ENCODE assay signal across 12 cellular contexts in the genomic region with DNA sequence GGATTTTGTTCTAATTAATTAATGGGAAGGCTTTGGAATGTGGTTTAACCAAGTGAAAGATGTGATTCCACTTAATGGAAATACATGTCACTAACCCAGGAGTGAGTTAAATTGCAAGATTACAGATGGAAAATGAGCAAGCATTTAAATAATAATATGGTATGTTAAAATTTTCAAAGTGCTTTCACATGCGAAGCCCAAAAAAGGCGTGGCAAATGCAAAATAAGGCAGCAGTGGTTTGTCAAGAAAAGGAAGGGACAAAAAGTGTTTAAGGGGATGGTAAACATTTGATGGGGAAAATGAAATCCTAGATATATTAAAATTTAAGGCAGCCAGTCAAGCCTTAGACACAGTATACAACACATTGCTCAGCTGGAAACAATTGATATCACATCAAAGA. TPM values are rescaled to one million over a fixed set of nuclear protein-coding genes. Genes with fewer than 3 reads are reported as not detected.
A peak's percentile ranks its signal among the peaks of the same experiment; 100 is the strongest.
DNase-seq lines count a peak whose midpoint lies in the region; ATAC-seq and TF ChIP-seq lines count a peak whose summit lies in the region.
"Had no signal": no experiment of that assay in that cellular context is flagged by ENCODE, and none has a peak within 500 bp of the region (broad histone marks: within the 10 kb centered on the region; RNA-seq: fewer than 3 reads in every experiment).

No MANE protein-coding gene starts in this region.

- peak overlapping the region; percentile 83 for H3K9ac ChIP-seq in SK-N-MC (ENCODE audit: insufficient read length)

- H3K36me3 ChIP-seq in SK-N-MC (ENCODE audit: insufficient read depth, low read length): peaks cover 63% of the 10 kb centered on the region

- no peak for ATAC-seq in stimulated activated naive CD8-positive, alpha-beta T cell treated with anti-CD3 and anti-CD28 coated beads, Interleukin-15, Interleukin-2, amounts not matched to agents 100 U/mL and 50 U/mL, for 24 hours
- ATAC-seq in effector memory CD8-positive, alpha-beta T cell (replicated peaks): no peak

- TF ChIP-seq CTCF in fibroblast of villous mesenchyme (IDR thresholded peaks at IDR 0.05; ENCODE audit: insufficient read depth, low read depth, low read length): no peak

- peak overlapping the region; percentile 69; the same call in 1 of the 2 replicates for H3K27ac ChIP-seq in SK-N-MC

- DNase-seq in stimulated activated naive CD8-positive, alpha-beta T cell treated with anti-CD3 and anti-CD28 coated beads, Interleukin-15, Interleukin-2, amounts not matched to agents 100 U/mL and 50 U/mL, for 24 hours: no peak
- DNase-seq in SK-N-MC (ENCODE audit: low read depth, low spot score) (no peak), fibroblast of villous mesenchyme (ENCODE audit: low read depth) (no peak), SK-N-DZ (ENCODE audit: low spot score) (no peak), NCI-H1436 (lab: John Stamatoyannopoulos, UW) (no peak), NCI-H1694 (lab: John Stamatoyannopoulos, UW) (no peak)
- no peak for DNase-seq in effector memory CD8-positive, alpha-beta T cell
- DNase-seq: CD4-positive, alpha-beta T cell; cerebellar nuclear complex; head of caudate nucleus; NCI-H446 treated with DMSO at 0.1 percent for 48 hours had no signal

- peaks cover 29% of the 10 kb centered on the region for H3K4me1 Mint-ChIP-seq in stimulated activated naive CD8-positive, alpha-beta T cell treated with anti-CD3 and anti-CD28 coated beads, Interleukin-15, Interleukin-2, amounts not matched to agents 100 ng/mL and 50 ng/mL, for 24 hours (ENCODE audit: low read depth)
- peaks cover 9 to 10% of the 10 kb centered on the region in 2 donors for H3K4me1 Mint-ChIP-seq in effector memory CD8-positive, alpha-beta T cell (ENCODE audit: low read depth in 2 of 2)

- peak overlapping the region; percentile 86 for H3K4me3 Mint-ChIP-seq in stimulated activated naive CD8-positive, alpha-beta T cell treated with anti-CD3 and anti-CD28 coated beads, Interleukin-15, Interleukin-2, amounts not matched to agents 100 ng/mL and 50 ng/mL, for 24 hours
- no peak overlapping the region for H3K4me3 Mint-ChIP-seq in effector memory CD8-positive, alpha-beta T cell

- no peaks in the 10 kb centered on the region for H3K9me3 ChIP-seq in SK-N-MC (ENCODE audit: low read depth, low read length)

- peaks cover 6% of the 10 kb centered on the region for H3K27me3 Mint-ChIP-seq in stimulated activated naive CD8-positive, alpha-beta T cell treated with anti-CD3 and anti-CD28 coated beads, Interleukin-15, Interleukin-2, amounts not matched to agents 100 ng/mL and 50 ng/mL, for 24 hours
- peaks cover 0 to 4% of the 10 kb centered on the region in 2 donors for H3K27me3 Mint-ChIP-seq in effector memory CD8-positive, alpha-beta T cell
- H3K27me3 Mint-ChIP-seq: CD4-positive, alpha-beta T cell had no signal

- peaks cover 57% of the 10 kb centered on the region for H3K36me3 Mint-ChIP-seq in stimulated activated naive CD8-positive, alpha-beta T cell treated with anti-CD3 and anti-CD28 coated beads, Interleukin-15, Interleukin-2, amounts not matched to agents 100 ng/mL and 50 ng/mL, for 24 hours (ENCODE audit: low read depth)
- peaks cover 9% of the 10 kb centered on the region for H3K36me3 Mint-ChIP-seq in effector memory CD8-positive, alpha-beta T cell (ENCODE audit: insufficient read depth)

- no peak overlapping the region for H3K27ac Mint-ChIP-seq in stimulated activated naive CD8-positive, alpha-beta T cell treated with anti-CD3 and anti-CD28 coated beads, Interleukin-15, Interleukin-2, amounts not matched to agents 100 ng/mL and 50 ng/mL, for 24 hours
- H3K27ac Mint-ChIP-seq in effector memory CD8-positive, alpha-beta T cell: no peak overlapping the region
- H3K27ac Mint-ChIP-seq: CD4-positive, alpha-beta T cell had no signal

- H3K9me3 Mint-ChIP-seq in stimulated activated naive CD8-positive, alpha-beta T cell treated with anti-CD3 and anti-CD28 coated beads, Interleukin-15, Interleukin-2, amounts not matched to agents 100 ng/mL and 50 ng/mL, for 24 hours: no peaks in the 10 kb centered on the region
- H3K9me3 Mint-ChIP-seq in effector memory CD8-positive, alpha-beta T cell: no peaks in the 10 kb centered on the region
- H3K9me3 Mint-ChIP-seq: CD4-positive, alpha-beta T cell had no signal

- peak overlapping the region; percentile 99 for H3K4me3 ChIP-seq in SK-N-MC
- peak overlapping the region; percentile 48 for H3K4me3 ChIP-seq in fibroblast of villous mesenchyme (ENCODE audit: low read depth, low read length)

RNA-seq across cellular contexts. Expression of a gene that starts 2.9 kb away (rescaled TPM):
- total RNA-seq in fibroblast of villous mesenchyme: 5.2 TPM in 2 replicates
- 11.6 and 14.1 TPM in 2 replicates for polyA plus RNA-seq in SK-N-DZ (2014; cell fraction: cytosol; rRNA removed)
- 16.8 and 30.2 TPM in 2 replicates for polyA plus RNA-seq in SK-N-DZ (2014; cell fraction: nucleus; rRNA removed)
